ENCODE assay signal across 8 cellular contexts in the genomic region with DNA sequence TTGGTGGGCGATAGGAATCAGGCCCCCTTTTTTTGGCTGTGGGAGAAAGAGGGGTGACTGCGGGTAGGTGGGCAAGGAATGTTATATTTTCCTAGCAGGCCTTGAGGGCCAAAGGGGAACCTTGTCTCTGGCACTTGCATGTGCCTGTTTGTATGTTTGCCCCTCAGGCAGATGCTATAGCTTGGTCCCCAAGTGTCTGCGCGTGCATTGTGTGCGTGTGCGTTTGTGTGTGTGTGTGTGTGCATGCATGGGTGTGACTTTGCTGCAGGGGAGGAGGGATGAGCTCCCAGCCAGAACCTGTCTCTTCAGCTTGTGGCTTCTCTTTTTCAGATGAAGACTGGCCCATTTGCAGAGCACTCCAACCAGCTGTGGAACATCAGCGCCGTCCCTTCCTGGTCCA. TPM values are rescaled to one million over a fixed set of nuclear protein-coding genes. Genes with fewer than 3 reads are reported as not detected.
DNase-seq lines count a peak whose midpoint lies in the region; ATAC-seq and TF ChIP-seq lines count a peak whose summit lies in the region.

No MANE protein-coding gene starts in this region.

- H3K36me3 ChIP-seq in GM23248 (ENCODE audit: low read depth) (no peaks in the 10 kb centered on the region), right atrium auricular region (no peaks in the 10 kb centered on the region)

- no peaks in the 10 kb centered on the region for H3K27me3 ChIP-seq in GM23248 (replicated peaks; ENCODE audit: insufficient read depth)
- no peaks in the 10 kb centered on the region for H3K27me3 ChIP-seq in right atrium auricular region

- peak overlapping the region; percentile 43 for H3K4me3 Mint-ChIP-seq in activated CD8-positive, alpha-beta T cell treated with anti-CD3 and anti-CD28 coated beads for 36 hours

- peaks cover 24% of the 10 kb centered on the region for H3F3A ChIP-seq in GM23248 (ENCODE audit: insufficient read depth)

- no peaks in the 10 kb centered on the region for H3K9me3 Mint-ChIP-seq in activated CD8-positive, alpha-beta T cell treated with anti-CD3 and anti-CD28 coated beads for 36 hours

- WGBS in GM23248 (ENCODE audit: low coverage in 1 of 2, low lambda C conversion rate in 2 of 2, missing lambda C conversion rate in 2 of 2), 2 experiments, result 57 to 64% methylated on average over 8 of the region's 8 CpGs

- peak overlapping the region; percentile 93 for H3K27ac Mint-ChIP-seq in activated CD8-positive, alpha-beta T cell treated with anti-CD3 and anti-CD28 coated beads for 36 hours

- H4K20me1 ChIP-seq in GM23248 (ENCODE audit: insufficient read depth), result no peaks in the 10 kb centered on the region

- peaks cover 26% of the 10 kb centered on the region for H3K36me3 Mint-ChIP-seq in activated CD8-positive, alpha-beta T cell treated with anti-CD3 and anti-CD28 coated beads for 36 hours (ENCODE audit: low read depth)

- peaks cover 77% of the 10 kb centered on the region for H3K4me1 ChIP-seq in GM23248 (ENCODE audit: insufficient read depth)
- H3K4me1 ChIP-seq in right atrium auricular region, result peaks cover 0 to 96% of the 10 kb centered on the region in 2 donors

- H3K9me3 ChIP-seq in GM23248 (ENCODE audit: low read depth) (no peaks in the 10 kb centered on the region), right atrium auricular region (no peaks in the 10 kb centered on the region)

- peak overlapping the region; percentile 78 for H3K4me2 ChIP-seq in GM23248 (ENCODE audit: unreplicated experiment)

- no peak overlapping the region for H2AFZ ChIP-seq in GM23248

- intact Hi-C loops in activated CD8-positive, alpha-beta T cell treated with anti-CD3 and anti-CD28 coated beads for 36 hours (cut with micrococcal nuclease), result no loop called here

- CTCF ChIA-PET in activated CD8-positive, alpha-beta T cell treated with anti-CD3 and anti-CD28 coated beads for 36 hours (lab: Charles Lee), result interaction anchor here (0.6 to 7.4 kb wide), 27 partner anchors 8 to 482 kb away, joined by 3 to 131 read pairs (median 9); partner anchors contain the start of genes C9orf50 and NTMT1

- POLR2A ChIA-PET in activated CD8-positive, alpha-beta T cell treated with anti-CD3 and anti-CD28 coated beads for 36 hours (lab: Charles Lee), result interaction anchor here (0.6 to 2.2 kb wide), 3 partner anchors 32 to 347 kb away, joined by 3 to 8 read pairs (median 6); partner anchors contain the start of gene IER5L

- peak overlapping the region; percentile 99 for H3K9ac ChIP-seq in GM23248

- peaks cover 30% of the 10 kb centered on the region for H3K79me2 ChIP-seq in GM23248 (ENCODE audit: insufficient read depth)

- DNase-seq in GM23248, result no peak
- no peak for DNase-seq in activated CD8-positive, alpha-beta T cell treated with anti-CD3 and anti-CD28 coated beads for 36 hours
- DNase-seq in right atrium auricular region (ENCODE audit: low spot score), result no peak
- no peak for DNase-seq in NK-92 (lab: John Stamatoyannopoulos, UW; ENCODE audit: unreplicated experiment)
- DNase-seq in activated CD8-positive, alpha-beta memory T cell treated with anti-CD3 and anti-CD28 coated beads, Interleukin-2, amount 50 U/mL, for 4 hours, result no peak

- TF ChIP-seq CTCF in activated CD8-positive, alpha-beta T cell treated with anti-CD3 and anti-CD28 coated beads for 36 hours (IDR thresholded peaks at IDR 0.05), result no peak
- no peak for TF ChIP-seq CTCF in right atrium auricular region (IDR thresholded peaks at IDR 0.05)

- H3K9me2 ChIP-seq in GM23248 (ENCODE audit: insufficient read depth), result no peaks in the 10 kb centered on the region

- in situ Hi-C loops in GM23248 (cut with MboI), result no loop called here

- H3K27ac ChIP-seq in GM23248 (peak overlapping the region; percentile 100), right atrium auricular region (peak overlapping the region; percentile 99 to 100), skin epidermis (peak overlapping the region; percentile 40 to 100 (median 100))

- no peak for ATAC-seq in activated CD8-positive, alpha-beta T cell treated with anti-CD3 and anti-CD28 coated beads for 36 hours
- no peak for ATAC-seq in GM21367 (IDR thresholded peaks at IDR 0.05; ENCODE audit: unreplicated experiment)
- ATAC-seq in GM19467 (IDR thresholded peaks at IDR 0.05; ENCODE audit: unreplicated experiment), result no peak

- H3K4me3 ChIP-seq in GM23248 (no peak overlapping the region), right atrium auricular region (peak overlapping the region in 1 of 2 donors; percentile 51), skin epidermis (no peak overlapping the region)

- H3K27me3 Mint-ChIP-seq in activated CD8-positive, alpha-beta T cell treated with anti-CD3 and anti-CD28 coated beads for 36 hours, result no peaks in the 10 kb centered on the region

- H3K4me1 Mint-ChIP-seq in activated CD8-positive, alpha-beta T cell treated with anti-CD3 and anti-CD28 coated beads for 36 hours (ENCODE audit: low read depth), result peaks cover 42% of the 10 kb centered on the region

RNA-seq across cellular contexts. Expression of gene PTPA, which starts 30.9 kb away (rescaled TPM):
- total RNA-seq in GM23248 (2014; rRNA removed; shearing (Covaris generic)), result 96.9 and 113 TPM in 2 replicates
- 59.9 and 60.8 TPM in 2 replicates for polyA plus RNA-seq in GM23248 (2016; fragmentation: Nextera tagmentation; extraction: Ambion mirVana)
- total RNA-seq in activated CD8-positive, alpha-beta T cell treated with anti-CD3 and anti-CD28 coated beads for 36 hours, result 10 to 100 TPM; 95.3 to 98.5 TPM
- 10 to 100 TPM; 81.3 to 89.9 TPM for total RNA-seq in right atrium auricular region

RNA-seq across cellular contexts. Expression of gene CRAT, which starts 31.5 kb away (rescaled TPM):
- 51.5 and 55.4 TPM in 2 replicates for total RNA-seq in GM23248 (2014; rRNA removed; shearing (Covaris generic))
- 61.4 and 66.0 TPM in 2 replicates for polyA plus RNA-seq in GM23248 (2016; fragmentation: Nextera tagmentation; extraction: Ambion mirVana)
- 10 to 100 TPM; 11.8 to 12.7 TPM for total RNA-seq in activated CD8-positive, alpha-beta T cell treated with anti-CD3 and anti-CD28 coated beads for 36 hours
- total RNA-seq in right atrium auricular region, result 10 to 100 TPM; 73.0 to 75.0 TPM

RNA-seq across cellular contexts. Expression of gene IER5L, which starts 35.9 kb away (rescaled TPM):
- 69.4 and 81.7 TPM in 2 replicates for total RNA-seq in GM23248 (2014; rRNA removed; shearing (Covaris generic))
- 4.0 and 4.3 TPM in 2 replicates for polyA plus RNA-seq in GM23248 (2016; fragmentation: Nextera tagmentation; extraction: Ambion mirVana)
- total RNA-seq in activated CD8-positive, alpha-beta T cell treated with anti-CD3 and anti-CD28 coated beads for 36 hours, result 1 to 10 TPM; 3.7 to 4.1 TPM
- 10 to 100 TPM in 1 of 2 donors, 1 to 10 TPM in 1; 5.5 to 11.6 TPM for total RNA-seq in right atrium auricular region
